Comparison of ENCODE assay signal across 1 cellular context in the genomic region with DNA sequence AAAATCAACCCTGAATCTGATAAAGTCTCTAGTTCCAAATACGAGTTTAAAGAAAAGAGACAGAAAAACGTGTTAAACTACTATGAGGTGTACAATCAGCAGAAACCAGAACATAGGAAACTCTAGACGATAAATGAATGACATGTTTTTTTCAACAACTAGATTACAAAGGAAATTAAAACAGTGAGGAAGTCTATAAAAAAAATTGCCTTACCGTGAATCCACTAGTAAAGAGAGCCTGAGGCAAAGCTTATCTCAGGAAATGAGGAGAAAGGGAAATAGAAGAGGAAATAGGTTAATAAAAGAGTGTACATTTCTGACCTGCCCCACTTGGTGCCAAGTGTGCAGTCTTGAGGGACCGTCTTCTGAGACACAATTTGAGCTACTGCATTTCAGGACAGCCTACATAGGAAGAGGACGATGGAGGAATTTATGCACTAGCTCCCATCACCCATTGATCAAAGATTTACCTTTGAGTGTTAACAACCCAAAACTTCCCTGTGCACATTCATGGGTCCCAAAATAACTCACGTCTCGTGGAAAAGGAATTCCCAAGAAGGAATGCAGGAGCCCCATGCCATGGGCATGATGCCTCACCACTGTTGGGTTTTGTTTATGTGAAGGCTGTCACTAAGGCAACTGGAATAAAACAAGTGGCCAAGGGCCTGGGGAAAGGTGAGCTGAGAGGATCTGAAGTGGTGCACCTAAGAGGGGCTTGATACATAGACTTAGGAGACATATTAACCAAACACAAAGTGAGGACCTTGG.
TF ChIP-seq lines count a peak whose summit lies in the region.

No MANE protein-coding gene starts in this region.

TF ChIP-seq in GM23338, 12 proteins besides CTCF, POLR2A, EP300 and RAD21 (continued from another document):
- TF ChIP-seq, protein P1, sequence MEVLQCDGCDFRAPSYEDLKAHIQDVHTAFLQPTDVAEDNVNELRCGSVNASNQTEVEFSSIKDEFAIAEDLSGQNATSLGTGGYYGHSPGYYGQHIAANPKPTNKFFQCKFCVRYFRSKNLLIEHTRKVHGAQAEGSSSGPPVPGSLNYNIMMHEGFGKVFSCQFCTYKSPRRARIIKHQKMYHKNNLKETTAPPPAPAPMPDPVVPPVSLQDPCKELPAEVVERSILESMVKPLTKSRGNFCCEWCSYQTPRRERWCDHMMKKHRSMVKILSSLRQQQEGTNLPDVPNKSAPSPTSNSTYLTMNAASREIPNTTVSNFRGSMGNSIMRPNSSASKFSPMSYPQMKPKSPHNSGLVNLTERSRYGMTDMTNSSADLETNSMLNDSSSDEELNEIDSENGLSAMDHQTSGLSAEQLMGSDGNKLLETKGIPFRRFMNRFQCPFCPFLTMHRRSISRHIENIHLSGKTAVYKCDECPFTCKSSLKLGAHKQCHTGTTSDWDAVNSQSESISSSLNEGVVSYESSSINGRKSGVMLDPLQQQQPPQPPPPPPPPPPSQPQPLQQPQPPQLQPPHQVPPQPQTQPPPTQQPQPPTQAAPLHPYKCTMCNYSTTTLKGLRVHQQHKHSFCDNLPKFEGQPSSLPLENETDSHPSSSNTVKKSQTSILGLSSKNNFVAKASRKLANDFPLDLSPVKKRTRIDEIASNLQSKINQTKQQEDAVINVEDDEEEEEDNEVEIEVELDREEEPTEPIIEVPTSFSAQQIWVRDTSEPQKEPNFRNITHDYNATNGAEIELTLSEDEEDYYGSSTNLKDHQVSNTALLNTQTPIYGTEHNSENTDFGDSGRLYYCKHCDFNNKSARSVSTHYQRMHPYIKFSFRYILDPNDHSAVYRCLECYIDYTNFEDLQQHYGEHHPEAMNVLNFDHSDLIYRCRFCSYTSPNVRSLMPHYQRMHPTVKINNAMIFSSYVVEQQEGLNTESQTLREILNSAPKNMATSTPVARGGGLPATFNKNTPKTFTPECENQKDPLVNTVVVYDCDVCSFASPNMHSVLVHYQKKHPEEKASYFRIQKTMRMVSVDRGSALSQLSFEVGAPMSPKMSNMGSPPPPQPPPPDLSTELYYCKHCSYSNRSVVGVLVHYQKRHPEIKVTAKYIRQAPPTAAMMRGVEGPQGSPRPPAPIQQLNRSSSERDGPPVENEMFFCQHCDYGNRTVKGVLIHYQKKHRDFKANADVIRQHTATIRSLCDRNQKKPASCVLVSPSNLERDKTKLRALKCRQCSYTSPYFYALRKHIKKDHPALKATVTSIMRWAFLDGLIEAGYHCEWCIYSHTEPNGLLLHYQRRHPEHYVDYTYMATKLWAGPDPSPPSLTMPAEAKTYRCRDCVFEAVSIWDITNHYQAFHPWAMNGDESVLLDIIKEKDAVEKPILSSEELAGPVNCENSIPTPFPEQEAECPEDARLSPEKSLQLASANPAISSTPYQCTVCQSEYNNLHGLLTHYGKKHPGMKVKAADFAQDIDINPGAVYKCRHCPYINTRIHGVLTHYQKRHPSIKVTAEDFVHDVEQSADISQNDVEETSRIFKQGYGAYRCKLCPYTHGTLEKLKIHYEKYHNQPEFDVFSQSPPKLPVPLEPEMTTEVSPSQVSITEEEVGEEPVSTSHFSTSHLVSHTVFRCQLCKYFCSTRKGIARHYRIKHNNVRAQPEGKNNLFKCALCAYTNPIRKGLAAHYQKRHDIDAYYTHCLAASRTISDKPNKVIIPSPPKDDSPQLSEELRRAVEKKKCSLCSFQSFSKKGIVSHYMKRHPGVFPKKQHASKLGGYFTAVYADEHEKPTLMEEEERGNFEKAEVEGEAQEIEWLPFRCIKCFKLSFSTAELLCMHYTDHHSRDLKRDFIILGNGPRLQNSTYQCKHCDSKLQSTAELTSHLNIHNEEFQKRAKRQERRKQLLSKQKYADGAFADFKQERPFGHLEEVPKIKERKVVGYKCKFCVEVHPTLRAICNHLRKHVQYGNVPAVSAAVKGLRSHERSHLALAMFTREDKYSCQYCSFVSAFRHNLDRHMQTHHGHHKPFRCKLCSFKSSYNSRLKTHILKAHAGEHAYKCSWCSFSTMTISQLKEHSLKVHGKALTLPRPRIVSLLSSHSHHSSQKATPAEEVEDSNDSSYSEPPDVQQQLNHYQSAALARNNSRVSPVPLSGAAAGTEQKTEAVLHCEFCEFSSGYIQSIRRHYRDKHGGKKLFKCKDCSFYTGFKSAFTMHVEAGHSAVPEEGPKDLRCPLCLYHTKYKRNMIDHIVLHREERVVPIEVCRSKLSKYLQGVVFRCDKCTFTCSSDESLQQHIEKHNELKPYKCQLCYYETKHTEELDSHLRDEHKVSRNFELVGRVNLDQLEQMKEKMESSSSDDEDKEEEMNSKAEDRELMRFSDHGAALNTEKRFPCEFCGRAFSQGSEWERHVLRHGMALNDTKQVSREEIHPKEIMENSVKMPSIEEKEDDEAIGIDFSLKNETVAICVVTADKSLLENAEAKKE (CRISPR knock-in tag; IDR thresholded peaks at IDR 0.05), result no peak
- TF ChIP-seq POLR2AphosphoS5 (IDR thresholded peaks at IDR 0.05; ENCODE audit: low read depth), result no peak
- TF ChIP-seq EZH2 (IDR thresholded peaks at IDR 0.05; ENCODE audit: low read depth, unreplicated experiment), result no peak
- TF ChIP-seq ZNF114 (CRISPR knock-in tag; IDR thresholded peaks at IDR 0.05), result no peak
- no peak for TF ChIP-seq JUNB (IDR thresholded peaks at IDR 0.05; ENCODE audit: unreplicated experiment)
- TF ChIP-seq, protein P2, sequence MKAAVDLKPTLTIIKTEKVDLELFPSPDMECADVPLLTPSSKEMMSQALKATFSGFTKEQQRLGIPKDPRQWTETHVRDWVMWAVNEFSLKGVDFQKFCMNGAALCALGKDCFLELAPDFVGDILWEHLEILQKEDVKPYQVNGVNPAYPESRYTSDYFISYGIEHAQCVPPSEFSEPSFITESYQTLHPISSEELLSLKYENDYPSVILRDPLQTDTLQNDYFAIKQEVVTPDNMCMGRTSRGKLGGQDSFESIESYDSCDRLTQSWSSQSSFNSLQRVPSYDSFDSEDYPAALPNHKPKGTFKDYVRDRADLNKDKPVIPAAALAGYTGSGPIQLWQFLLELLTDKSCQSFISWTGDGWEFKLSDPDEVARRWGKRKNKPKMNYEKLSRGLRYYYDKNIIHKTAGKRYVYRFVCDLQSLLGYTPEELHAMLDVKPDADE (IDR thresholded peaks at IDR 0.05), result no peak
